Comparison of ENCODE assay signal across 25 cellular contexts in the genomic region with DNA sequence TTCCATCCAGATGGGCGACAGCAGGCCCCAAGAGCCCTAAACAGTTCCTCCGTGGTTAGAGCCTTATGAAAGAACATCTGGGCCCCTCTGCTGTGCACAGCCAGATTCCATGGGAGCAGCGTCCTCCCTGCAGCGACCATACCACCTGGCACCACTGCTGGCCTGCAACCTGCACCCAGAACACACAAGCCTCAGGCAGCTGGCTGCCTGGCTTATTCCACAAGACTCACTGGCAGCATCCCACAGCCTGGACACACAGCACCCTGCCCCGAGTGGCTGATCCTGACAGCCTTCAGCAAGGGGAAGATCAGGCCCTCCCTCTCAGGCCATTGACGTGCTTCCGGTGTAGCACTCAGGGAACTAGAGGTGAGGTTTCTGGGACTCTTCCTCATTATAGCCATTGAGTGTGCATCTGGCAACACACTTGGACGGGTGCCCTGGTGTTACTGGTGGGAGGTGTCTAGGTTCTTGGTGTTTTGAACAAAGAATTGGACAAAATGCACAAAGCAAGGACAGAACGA. TPM values are rescaled to one million over a fixed set of nuclear protein-coding genes. Genes with fewer than 3 reads are reported as not detected.
A peak's percentile ranks its signal among the peaks of the same experiment; 100 is the strongest.
DNase-seq lines count a peak whose midpoint lies in the region; ATAC-seq and TF ChIP-seq lines count a peak whose summit lies in the region.
"Had no signal": no experiment of that assay in that cellular context is flagged by ENCODE, and none has a peak within 500 bp of the region (broad histone marks: within the 10 kb centered on the region; RNA-seq: fewer than 3 reads in every experiment).

No MANE protein-coding gene starts in this region.

- H3K4me1 ChIP-seq in mammary epithelial cell (ENCODE audit: insufficient read depth, low read length) (peaks cover 36% of the 10 kb centered on the region), neuronal stem cell (ENCODE audit: control insufficient read depth in 2 of 2, insufficient read depth in 1 of 2, low read depth in 1 of 2, low read length in 2 of 2) (no peaks in the 10 kb centered on the region)

- dilution Hi-C loops in mammary epithelial cell (cut with HindIII; ENCODE audit: low sequenced_read_pairs) = no loop called here

- no peak for ATAC-seq in HG02981 (IDR thresholded peaks at IDR 0.05; ENCODE audit: unreplicated experiment)

- TF ChIP-seq CTCF in MCF 10A (IDR thresholded peaks at IDR 0.05; ENCODE audit: unreplicated experiment) (no peak), mammary epithelial cell (conservative IDR thresholded peaks at IDR 0.05 in 1 of 2, IDR thresholded peaks at IDR 0.05 in 1 of 2; ENCODE audit: extremely low read depth in 1 of 2, insufficient read depth in 1 of 2, low read depth in 1 of 2, low read length in 2 of 2) (no peak)

- H3K4me3 Mint-ChIP-seq in MCF 10A (ENCODE audit: unreplicated experiment) = no peak overlapping the region
- H3K4me3 Mint-ChIP-seq in activated CD4-positive, alpha-beta T cell treated with anti-CD3 and anti-CD28 coated beads, Interleukin-2, amount 10 ng/mL, durations not matched to agents 24 days and 14 days = no peak overlapping the region
- H3K4me3 Mint-ChIP-seq: CD4-positive, CD25-positive, alpha-beta regulatory T cell; IgD-negative memory B cell had no signal

- H3K27ac Mint-ChIP-seq in MCF 10A (ENCODE audit: low read depth, unreplicated experiment) = peak overlapping the region; percentile 32
- H3K27ac Mint-ChIP-seq in activated CD4-positive, alpha-beta T cell treated with anti-CD3 and anti-CD28 coated beads, Interleukin-2, amount 10 ng/mL, durations not matched to agents 24 days and 14 days = no peak overlapping the region

- peak overlapping the region; percentile 15 for H3K18ac ChIP-seq in neuronal stem cell (ENCODE audit: low read length)

- H2BK5ac ChIP-seq in neuronal stem cell (ENCODE audit: low read length) = no peak overlapping the region

- no TSS peak for BruUV-seq in MCF 10A (replicated peaks; lab: Mats Ljungman, UMichigan)
- BruUV-seq in mammary epithelial cell (replicated peaks; lab: Mats Ljungman, UMichigan) = no TSS peak

- no peak overlapping the region for H3K23ac ChIP-seq in neuronal stem cell (ENCODE audit: low read depth, low read length, poor library complexity)

- DNase-seq in MCF 10A (ENCODE audit: unreplicated experiment) (no peak), mammary epithelial cell (no peak), NCI-H1694 treated with DMSO at 0.1 percent for 48 hours (lab: John Stamatoyannopoulos, UW) (peak; percentile 24), RPMI8226 (peak; percentile 27), neuronal stem cell (ENCODE audit: low spot score) (no peak), SK-N-DZ (ENCODE audit: low spot score) (no peak)
- DNase-seq in activated CD4-positive, alpha-beta T cell treated with anti-CD3 and anti-CD28 coated beads, Interleukin-2, amount 10 ng/mL, durations not matched to agents 24 days and 14 days = no peak
- DNase-seq: CD4-positive, CD25-positive, alpha-beta regulatory T cell; GOT3; HCEC 1CT; Kasumi-1; MG63; NCI-H1048; NCI-H1436; NCI-H2107; NCI-H2227 treated with DMSO at 0.1 percent for 48 hours; NCI-H510A; NCI-H82; SIG-M5 had no signal

- H4K91ac ChIP-seq in neuronal stem cell (ENCODE audit: low read depth, low read length, poor library complexity) = no peak overlapping the region

- H3K27me3 Mint-ChIP-seq in MCF 10A (ENCODE audit: insufficient read depth, unreplicated experiment) = no peaks in the 10 kb centered on the region
- peaks cover 2% of the 10 kb centered on the region for H3K27me3 Mint-ChIP-seq in activated CD4-positive, alpha-beta T cell treated with anti-CD3 and anti-CD28 coated beads, Interleukin-2, amount 10 ng/mL, durations not matched to agents 24 days and 14 days

- H3K27ac ChIP-seq in mammary epithelial cell (ENCODE audit: insufficient read depth, low read depth, low read length) (no peak overlapping the region), neuronal stem cell (replicated peaks; ENCODE audit: low read length) (no peak overlapping the region)

- no peaks in the 10 kb centered on the region for H3K9me3 ChIP-seq in mammary epithelial cell (replicated peaks; ENCODE audit: insufficient read depth, low read length)
- no peaks in the 10 kb centered on the region for H3K9me3 ChIP-seq in neuronal stem cell (replicated peaks in 1 of 2; ENCODE audit: control insufficient read depth in 2 of 2, insufficient read depth in 1 of 2, low read depth in 1 of 2, low read length in 2 of 2)

- peak overlapping the region; percentile 44 for H4K8ac ChIP-seq in neuronal stem cell (ENCODE audit: low read depth, low read length)

- no peaks in the 10 kb centered on the region for H3K36me3 ChIP-seq in mammary epithelial cell (ENCODE audit: insufficient read depth, low read length)
- H3K36me3 ChIP-seq in neuronal stem cell (replicated peaks in 1 of 2; ENCODE audit: control insufficient read depth in 2 of 2, insufficient read depth in 2 of 2, low read length in 2 of 2) = no peaks in the 10 kb centered on the region
- H3K36me3 ChIP-seq: MG63 had no signal

- no peak overlapping the region for H3K14ac ChIP-seq in neuronal stem cell (ENCODE audit: low read length)

- no peaks in the 10 kb centered on the region for H3K79me1 ChIP-seq in neuronal stem cell (ENCODE audit: low read depth, low read length)

- H3K4me2 ChIP-seq in mammary epithelial cell (ENCODE audit: insufficient read depth, low read depth, low read length) (no peak overlapping the region), neuronal stem cell (ENCODE audit: insufficient read depth, low read length, poor library complexity, severe bottlenecking) (no peak overlapping the region)

- POLR2A ChIA-PET in MCF 10A (lab: Yijun Ruan, JAX) = interaction anchor here (12.5 kb wide), 1 partner anchor 19 kb away, joined by 205 read pairs; no protein-coding TSS in a partner anchor

- intact Hi-C loops in MCF 10A (cut with micrococcal nuclease) (no loop called here), mammary epithelial cell (cut with micrococcal nuclease) (no loop called here)
- intact Hi-C loops in activated CD4-positive, alpha-beta T cell treated with anti-CD3 and anti-CD28 coated beads, Interleukin-2, amount 10 ng/mL, durations not matched to agents 24 days and 14 days (cut with micrococcal nuclease) = no loop called here

- in situ Hi-C loops in mammary epithelial cell (cut with MboI; ENCODE audit: low sequenced_read_pairs in 2 of 2) = no loop called here

- CTCF ChIA-PET in MCF 10A (lab: Yijun Ruan, JAX) (interaction anchor here (1.5 kb wide), 1 partner anchor 20 kb away, joined by 8 read pairs; no protein-coding TSS in a partner anchor), mammary epithelial cell (lab: Charles Lee; ENCODE audit: low non-redundant PET) (no interaction called here)

- H2BK120ac ChIP-seq in neuronal stem cell (ENCODE audit: low read depth, low read length) = no peak overlapping the region

- H3K36me3 Mint-ChIP-seq in MCF 10A (ENCODE audit: insufficient read depth, unreplicated experiment) = no peaks in the 10 kb centered on the region
- H3K36me3 Mint-ChIP-seq in activated CD4-positive, alpha-beta T cell treated with anti-CD3 and anti-CD28 coated beads, Interleukin-2, amount 10 ng/mL, durations not matched to agents 24 days and 14 days (ENCODE audit: low read depth) = no peaks in the 10 kb centered on the region
- H3K36me3 Mint-ChIP-seq: CD4-positive, CD25-positive, alpha-beta regulatory T cell had no signal

- no peak overlapping the region for H3K4me3 ChIP-seq in mammary epithelial cell (replicated peaks in 1 of 3; ENCODE audit: insufficient read depth in 1 of 3, low read depth in 2 of 3, low read length in 3 of 3)
- peak overlapping the region in 1 of 2 donors; percentile 5 for H3K4me3 ChIP-seq in neuronal stem cell (ENCODE audit: low read length in 2 of 2)
- H3K4me3 ChIP-seq: MG63 had no signal

- H3K4me1 Mint-ChIP-seq in MCF 10A (ENCODE audit: insufficient read depth, unreplicated experiment) = peaks cover 53% of the 10 kb centered on the region
- peaks cover 6% of the 10 kb centered on the region for H3K4me1 Mint-ChIP-seq in activated CD4-positive, alpha-beta T cell treated with anti-CD3 and anti-CD28 coated beads, Interleukin-2, amount 10 ng/mL, durations not matched to agents 24 days and 14 days
- H3K4me1 Mint-ChIP-seq: CD4-positive, CD25-positive, alpha-beta regulatory T cell had no signal

- H2AFZ ChIP-seq in mammary epithelial cell (ENCODE audit: low read depth, low read length) (no peak overlapping the region), neuronal stem cell (ENCODE audit: low read length) (peak overlapping the region; percentile 15)

- WGBS in mammary epithelial cell (ENCODE audit: low coverage, missing lambda C conversion rate) = 86% methylated on average over 9 of the region's 9 CpGs
- no CpG with 5 or more reads among the region's 9 CpGs for WGBS in neuronal stem cell (ENCODE audit: extremely low coverage in 2 of 2, insufficient read length in 2 of 2, insufficient replicate concordance in 1 of 2), 2 donors

- no peak overlapping the region for H3K4ac ChIP-seq in neuronal stem cell (ENCODE audit: low read length)

- H2BK12ac ChIP-seq in neuronal stem cell (ENCODE audit: low read length) = no peak overlapping the region

- H3K9ac ChIP-seq in mammary epithelial cell (ENCODE audit: insufficient read depth, low read length) (no peak overlapping the region), neuronal stem cell (ENCODE audit: low read depth, low read length, poor library complexity) (no peak overlapping the region)

- no peaks in the 10 kb centered on the region for H4K20me1 ChIP-seq in mammary epithelial cell (ENCODE audit: insufficient read depth, low read length)

- H3K9me3 Mint-ChIP-seq in MCF 10A (ENCODE audit: unreplicated experiment) = no peaks in the 10 kb centered on the region
- H3K9me3 Mint-ChIP-seq in activated CD4-positive, alpha-beta T cell treated with anti-CD3 and anti-CD28 coated beads, Interleukin-2, amount 10 ng/mL, durations not matched to agents 24 days and 14 days = no peaks in the 10 kb centered on the region

- H3K27me3 ChIP-seq in mammary epithelial cell (ENCODE audit: insufficient read depth, low read length) = no peaks in the 10 kb centered on the region
- peaks cover 0 to 18% (median 0%) of the 10 kb centered on the region in 3 experiments for H3K27me3 ChIP-seq in neuronal stem cell (ENCODE audit: control insufficient read depth in 3 of 3, insufficient read depth in 3 of 3, low read depth in 1 of 3, low read length in 3 of 3)

- H3K79me2 ChIP-seq in mammary epithelial cell (ENCODE audit: insufficient read depth, low read length) = no peaks in the 10 kb centered on the region

- H2AK5ac ChIP-seq in neuronal stem cell (ENCODE audit: low read depth, low read length) = no peak overlapping the region

- no peak overlapping the region for H2BK15ac ChIP-seq in neuronal stem cell (ENCODE audit: low read length)

RNA-seq across cellular contexts. Expression of a gene that starts 33.7 kb away (rescaled TPM):
- total RNA-seq in MCF 10A (2022) (54.0 and 64.4 TPM in 2 replicates), mammary epithelial cell (100 to 1,000 TPM in 1 of 2 donors, 10 to 100 TPM in 1; 35.5 to 106 TPM)
- 22.1 TPM for polyA plus RNA-seq in mammary epithelial cell
- 78.2 TPM for polyA minus RNA-seq in mammary epithelial cell
- 4.3 TPM for polyA plus RNA-seq in neuronal stem cell (2013, experiment 1 of 2)
- polyA plus RNA-seq in neuronal stem cell (2013, experiment 2 of 2) = 3.9 TPM
- 6.4 and 6.8 TPM in 2 replicates for polyA plus RNA-seq in SK-N-DZ (2014; cell fraction: cytosol; rRNA removed)
- polyA plus RNA-seq in SK-N-DZ (2014; cell fraction: nucleus; rRNA removed) = 6.7 and 8.2 TPM in 2 replicates
- 13.8 and 14.5 TPM in 2 replicates for total RNA-seq in activated CD4-positive, alpha-beta T cell treated with anti-CD3 and anti-CD28 coated beads, Interleukin-2, amount 10 ng/mL, durations not matched to agents 24 days and 14 days

RNA-seq across cellular contexts. Expression of a gene that starts 37.5 kb away (rescaled TPM):
- total RNA-seq in MCF 10A (2022) = not detected in 2 replicates
- total RNA-seq in mammary epithelial cell = not detected
- polyA plus RNA-seq in mammary epithelial cell = not detected
- not detected for polyA minus RNA-seq in mammary epithelial cell
- 0.07 TPM for polyA plus RNA-seq in neuronal stem cell (2013, experiment 1 of 2)
- 0.06 TPM for polyA plus RNA-seq in neuronal stem cell (2013, experiment 2 of 2)
- 12.1 and 12.9 TPM in 2 replicates for polyA plus RNA-seq in SK-N-DZ (2014; cell fraction: cytosol; rRNA removed)
- polyA plus RNA-seq in SK-N-DZ (2014; cell fraction: nucleus; rRNA removed) = 6.0 and 6.4 TPM in 2 replicates
- not detected in 2 replicates for total RNA-seq in activated CD4-positive, alpha-beta T cell treated with anti-CD3 and anti-CD28 coated beads, Interleukin-2, amount 10 ng/mL, durations not matched to agents 24 days and 14 days
- total RNA-seq: CD4-positive, CD25-positive, alpha-beta regulatory T cell; G401; HT1080; RPMI7951 had no signal
- polyA plus RNA-seq: BJ; CD4-positive, CD25-positive, alpha-beta regulatory T cell; IgD-negative memory B cell had no signal

RNA-seq across cellular contexts. Expression of a gene that starts 41.2 kb away (rescaled TPM):
- total RNA-seq in MCF 10A (2022) = not detected in 2 replicates
- not detected for total RNA-seq in mammary epithelial cell
- not detected for polyA plus RNA-seq in mammary epithelial cell
- polyA minus RNA-seq in mammary epithelial cell = not detected
- 0.03 TPM for polyA plus RNA-seq in neuronal stem cell (2013, experiment 1 of 2)
- not detected for polyA plus RNA-seq in neuronal stem cell (2013, experiment 2 of 2)
- 1.2 and 2.8 TPM in 2 replicates for polyA plus RNA-seq in SK-N-DZ (2014; cell fraction: cytosol; rRNA removed)
- polyA plus RNA-seq in SK-N-DZ (2014; cell fraction: nucleus; rRNA removed) = 1.3 and 3.5 TPM in 2 replicates
- total RNA-seq in activated CD4-positive, alpha-beta T cell treated with anti-CD3 and anti-CD28 coated beads, Interleukin-2, amount 10 ng/mL, durations not matched to agents 24 days and 14 days = 0.24 TPM in 1 of 2 replicates, not detected in the other
- total RNA-seq: CD4-positive, CD25-positive, alpha-beta regulatory T cell; G401; HT1080; RPMI7951 had no signal
- polyA plus RNA-seq: BJ; CD4-positive, CD25-positive, alpha-beta regulatory T cell; IgD-negative memory B cell had no signal

Comparison
In these comparisons a context has a peak if more than half of its experiments do, and no peak if none do; other contexts are left out.
1. DNase-seq: peak in NCI-H1694 treated with DMSO at 0.1 percent for 48 hours (single experiment) and RPMI8226 (single experiment); none in MCF 10A (single experiment), mammary epithelial cell (single experiment), neuronal stem cell (single experiment), SK-N-DZ (single experiment) and activated CD4-positive, alpha-beta T cell treated with anti-CD3 and anti-CD28 coated beads, Interleukin-2, amount 10 ng/mL, durations not matched to agents 24 days and 14 days (single experiment).